17 cellular contexts compared by ENCODE assay signal in the genomic region with DNA sequence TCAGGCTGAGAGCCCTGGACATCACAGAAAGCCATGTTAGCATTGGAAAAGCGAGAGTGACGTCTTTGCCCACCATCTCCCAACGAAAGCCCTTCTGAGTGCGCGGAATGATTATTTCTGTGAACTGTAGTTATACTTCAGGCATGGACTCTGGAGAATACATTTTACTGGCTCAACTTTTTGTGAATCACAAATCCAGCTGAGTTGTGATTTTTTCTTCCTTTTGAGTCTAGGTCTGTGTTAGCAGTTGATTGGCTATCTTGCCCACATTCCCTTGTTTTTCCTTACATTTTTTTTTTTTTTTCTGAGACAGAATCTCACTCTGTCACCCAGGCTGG.
DNase-seq lines count a peak whose midpoint lies in the region; ATAC-seq and TF ChIP-seq lines count a peak whose summit lies in the region.
"Had no signal": no experiment of that assay in that cellular context is flagged by ENCODE, and none has a peak within 500 bp of the region (broad histone marks: within the 10 kb centered on the region; RNA-seq: fewer than 3 reads in every experiment).

No MANE protein-coding gene starts in this region.

- H3K27me3 Mint-ChIP-seq in glutamatergic neuron (ENCODE audit: unreplicated experiment) (peaks cover 3% of the 10 kb centered on the region), nephron (ENCODE audit: low read depth) (peaks cover 8% of the 10 kb centered on the region), immature natural killer cell (ENCODE audit: low read depth in 3 of 3) (peaks cover 3 to 12% (median 3%) of the 10 kb centered on the region in 3 donors)

- TF ChIP-seq POLR2A in transverse colon (IDR thresholded peaks at IDR 0.05), result no peak

- peaks cover 19% of the 10 kb centered on the region for H3K9me3 Mint-ChIP-seq in glutamatergic neuron (ENCODE audit: unreplicated experiment)
- H3K9me3 Mint-ChIP-seq in nephron, result peaks cover 23% of the 10 kb centered on the region
- peaks cover 0 to 6% (median 0%) of the 10 kb centered on the region in 6 donors for H3K9me3 Mint-ChIP-seq in immature natural killer cell

- H3K4me3 ChIP-seq in transverse colon, result no peak overlapping the region
- H3K4me3 ChIP-seq: GM12878 had no signal

- H3K27ac ChIP-seq in transverse colon, result peak overlapping the region; percentile 51 to 78 (median 62)
- H3K27ac ChIP-seq: C4-2B, RWPE1 had no signal

- TF ChIP-seq EP300 in transverse colon (IDR thresholded peaks at IDR 0.05; ENCODE audit: low read depth), result no peak

- ATAC-seq in Right ventricle myocardium inferior (peak; percentile 49), HG02759 (IDR thresholded peaks at IDR 0.05; ENCODE audit: unreplicated experiment) (no peak)

- DNase-seq in Right ventricle myocardium inferior (ENCODE audit: missing footprints) (no peak), cardiac septum (ENCODE audit: low spot score) (no peak), glutamatergic neuron (no peak), transverse colon (no peak), immature natural killer cell (no peak), superior temporal gyrus (ENCODE audit: extremely low spot score) (no peak)
- DNase-seq: COR-L47, HCEC 1CT, NCI-H1694, NCI-H2107, NCI-H226, NCI-H526 treated with DMSO at 0.1 percent for 48 hours had no signal

- in situ Hi-C loops in transverse colon (cut with MboI; ENCODE audit: low pct_ligation_motif_present in 1 of 4, low pct_unique_long_range_greater_than_20kb in 1 of 4, low sequenced_read_pairs in 3 of 4), result no loop called here

- H3K4me3 Mint-ChIP-seq in glutamatergic neuron (ENCODE audit: unreplicated experiment) (peak overlapping the region; percentile 50), nephron (no peak overlapping the region), immature natural killer cell (no peak overlapping the region)

- no peaks in the 10 kb centered on the region for H3K27me3 ChIP-seq in transverse colon

- intact Hi-C loops in Right ventricle myocardium inferior (cut with DNase I), result no loop called here
- intact Hi-C loops in cardiac septum (cut with DNase I), result no loop called here
- intact Hi-C loops in transverse colon (cut with DNase I; ENCODE audit: low total_unique reads), result no loop called here

- 70 to 74% methylated on average over 5 of the region's 5 CpGs for WGBS in transverse colon (ENCODE audit: low coverage in 1 of 2), 2 donors

- H3K36me3 Mint-ChIP-seq in glutamatergic neuron (ENCODE audit: unreplicated experiment) (peaks cover 17% of the 10 kb centered on the region), nephron (ENCODE audit: low read depth) (no peaks in the 10 kb centered on the region), immature natural killer cell (no peaks in the 10 kb centered on the region)

- H3K4me1 ChIP-seq in transverse colon, result peaks cover 0 to 34% (median 20%) of the 10 kb centered on the region in 4 donors

- H3K9me3 ChIP-seq in transverse colon, result no peaks in the 10 kb centered on the region

- H3K27ac Mint-ChIP-seq in glutamatergic neuron (ENCODE audit: unreplicated experiment) (peak overlapping the region; percentile 99), nephron (peak overlapping the region; percentile 77 to 83 (median 82)), immature natural killer cell (no peak overlapping the region)

- no peaks in the 10 kb centered on the region for H3K36me3 ChIP-seq in transverse colon

- TF ChIP-seq CTCF in glutamatergic neuron (IDR thresholded peaks at IDR 0.05; ENCODE audit: partially characterized antibody, unreplicated experiment) (no peak), nephron (IDR thresholded peaks at IDR 0.05; ENCODE audit: unreplicated experiment in 3 of 3) (no peak), transverse colon (IDR thresholded peaks at IDR 0.05) (no peak)

- H3K4me1 Mint-ChIP-seq in glutamatergic neuron (ENCODE audit: low read depth, unreplicated experiment) (peaks cover 40% of the 10 kb centered on the region), nephron (peaks cover 34% of the 10 kb centered on the region), immature natural killer cell (no peaks in the 10 kb centered on the region)

Comparison
In these comparisons a context has a peak if more than half of its experiments do, and no peak if none do; other contexts are left out.
1. H3K27ac Mint-ChIP-seq: peak in glutamatergic neuron (single experiment) and nephron (3 of 3); none in immature natural killer cell (0 of 6).